Comparison of ENCODE assay signal across 1 cellular context in genomic region chr16:27179500-27180072, GRCh38.
TF ChIP-seq lines count a peak whose summit lies in the region.

No MANE protein-coding gene starts in this region.

TF ChIP-seq in K562, 482 proteins besides CTCF, POLR2A, EP300 and RAD21 (continued from another document):
- TF ChIP-seq ARID3A (IDR thresholded peaks at IDR 0.05; ENCODE audit: borderline replicate concordance, low read depth, low read length) (peak; percentile 63; the same call in 1 of the 2 replicates), ARID2 (IDR thresholded peaks at IDR 0.05) (peak; percentile 43; the same call in 1 of the 2 replicates), BRF1 (IDR thresholded peaks at IDR 0.05; ENCODE audit: borderline replicate concordance, extremely low read depth, insufficient read length) (no peak), ARID4B (CRISPR knock-in tag; IDR thresholded peaks at IDR 0.05) (no peak), MXI1 (IDR thresholded peaks at IDR 0.05; ENCODE audit: low read depth, low read length) (no peak), STAG1 (CRISPR knock-in tag; IDR thresholded peaks at IDR 0.05; ENCODE audit: borderline replicate concordance) (peak; percentile 58; the same call in 1 of the 2 replicates), NONO (IDR thresholded peaks at IDR 0.05; ENCODE audit: low read depth in 2 of 2, low read length in 1 of 2) (no peak), MAZ (CRISPR knock-in tag; conservative IDR thresholded peaks at IDR 0.05 in 1 of 2, IDR thresholded peaks at IDR 0.05 in 1 of 2) (peak in 1 of 2 experiments; percentile 36; a peak in 1 of 4 replicates), MLLT1 (IDR thresholded peaks at IDR 0.05) (0 out of 4 replicates have a peak, but pooled peaks of 1 of the 2 experiments have one; percentile 16), NCOA2 (IDR thresholded peaks at IDR 0.05; ENCODE audit: partially characterized antibody in 2 of 2) (no peak), JUND (IDR thresholded peaks at IDR 0.05; ENCODE audit: borderline replicate concordance, low read depth, low read length) (peak; percentile 71), JUND (tag; IDR thresholded peaks at IDR 0.05; ENCODE audit: borderline replicate concordance, low read depth, low read length) (peak; percentile 15; the same call in 1 of the 3 replicates), AFF1 (IDR thresholded peaks at IDR 0.05; ENCODE audit: low read depth in 1 of 2, partially characterized antibody in 2 of 2) (no peak), GABPB1 (CRISPR knock-in tag; IDR thresholded peaks at IDR 0.05) (0 out of 2 replicates have a peak, but pooled peaks have one; percentile 21), CBX2 (IDR thresholded peaks at IDR 0.05; ENCODE audit: insufficient read depth, low read length, poor library complexity, severe bottlenecking) (no peak), MAFF (IDR thresholded peaks at IDR 0.05; ENCODE audit: low read length) (no peak)
